In genomic region chr15:60580650-60581415, GRCh38 we compare ENCODE assay signal across 12 cellular contexts.
DNase-seq lines count a peak whose midpoint lies in the region; ATAC-seq, FAIRE-seq and TF ChIP-seq lines count a peak whose summit lies in the region.
"Had no signal": no experiment of that assay in that cellular context is flagged by ENCODE, and none has a peak within 500 bp of the region (broad histone marks: within the 10 kb centered on the region; RNA-seq: fewer than 3 reads in every experiment).

No MANE protein-coding gene starts in this region.

- BruUV-seq in A673 (replicated peaks; lab: Mats Ljungman, UMichigan) = no TSS peak

- TF ChIP-seq CTCF in A673 (conservative IDR thresholded peaks at IDR 0.05; ENCODE audit: low read depth, low read length) (no peak), mesothelial cell of epicardium (IDR thresholded peaks at IDR 0.05; ENCODE audit: unreplicated experiment) (no peak)

- H3K4me3 ChIP-seq in A673 (ENCODE audit: low read depth, low read length, poor library complexity, severe bottlenecking) = no peak overlapping the region
- H3K4me3 ChIP-seq in HUES6 (ENCODE audit: low read depth, low read length) = no peak overlapping the region

- H3K27ac Mint-ChIP-seq in activated naive CD4-positive, alpha-beta T cell treated with anti-CD3 and anti-CD28 coated beads for 36 hours = peak overlapping the region; percentile 85
- peak overlapping the region; percentile 11 for H3K27ac Mint-ChIP-seq in mesothelial cell of epicardium

- peaks cover 8% of the 10 kb centered on the region for H3K4me1 ChIP-seq in A673 (ENCODE audit: insufficient read depth, low read length, poor library complexity, severe bottlenecking)
- H3K4me1 ChIP-seq in HUES6 (ENCODE audit: control insufficient read depth, insufficient read depth, low read length) = peaks cover 57% of the 10 kb centered on the region
- H3K4me1 ChIP-seq: BE2C had no signal

- no peaks in the 10 kb centered on the region for H3K27me3 ChIP-seq in A673 (replicated peaks; ENCODE audit: insufficient read depth, low read depth, low read length, poor library complexity)
- H3K27me3 ChIP-seq in HUES6 (ENCODE audit: control insufficient read depth, insufficient read depth, low read length) = no peaks in the 10 kb centered on the region

- no peaks in the 10 kb centered on the region for H3K9me3 Mint-ChIP-seq in activated naive CD4-positive, alpha-beta T cell treated with anti-CD3 and anti-CD28 coated beads for 36 hours
- H3K9me3 Mint-ChIP-seq in mesothelial cell of epicardium = no peaks in the 10 kb centered on the region

- H3K36me3 ChIP-seq in A673 (ENCODE audit: insufficient read depth, low read length, poor library complexity, severe bottlenecking) (no peaks in the 10 kb centered on the region), HUES6 (ENCODE audit: control insufficient read depth, insufficient read depth, low read length) (no peaks in the 10 kb centered on the region)
- H3K36me3 ChIP-seq: BE2C, neutrophil had no signal

- no peak overlapping the region for H3K27ac ChIP-seq in A673 (ENCODE audit: low read depth, low read length, poor library complexity, severe bottlenecking)
- H3K27ac ChIP-seq in HUES6 (ENCODE audit: low read depth, low read length) = peak overlapping the region; percentile 12; the same call in 1 of the 2 replicates
- H3K27ac ChIP-seq: neutrophil had no signal

- DNase-seq in A673 (ENCODE audit: low spot score) = peak; percentile 16
- DNase-seq in activated naive CD4-positive, alpha-beta T cell treated with anti-CD3 and anti-CD28 coated beads for 36 hours = peak; percentile 73
- no peak for DNase-seq in mesothelial cell of epicardium (ENCODE audit: low spot score in 2 of 2, unreplicated experiment in 2 of 2)
- DNase-seq in HCEC 1CT = no peak
- no peak for DNase-seq in NOMO-1 (lab: John Stamatoyannopoulos, UW; ENCODE audit: unreplicated experiment in 2 of 2)
- DNase-seq in HTR-8/SVneo (ENCODE audit: insufficient read length, low spot score) = no peak
- DNase-seq: BE2C, kidney, NCI-H524 treated with DMSO at 0.1 percent for 48 hours had no signal

- CTCF ChIA-PET in A673 (lab: Charles Lee) = no interaction called here
- CTCF ChIA-PET in activated naive CD4-positive, alpha-beta T cell treated with anti-CD3 and anti-CD28 coated beads for 36 hours (lab: Charles Lee) = interaction anchor here (0.6 to 3.0 kb wide), 7 partner anchors 9 to 351 kb away, joined by 3 to 16 read pairs (median 4); no protein-coding TSS in a partner anchor

- no peak overlapping the region for H3K9ac ChIP-seq in HUES6 (ENCODE audit: low read length)

- no peak for FAIRE-seq in HTR-8/SVneo (lab: Jason Lieb, UNC)

- H3K9me3 ChIP-seq in A673 (ENCODE audit: low read depth, low read length, poor library complexity, severe bottlenecking) (no peaks in the 10 kb centered on the region), HUES6 (ENCODE audit: control insufficient read depth, insufficient read depth, low read depth, low read length) (no peaks in the 10 kb centered on the region)
- H3K9me3 ChIP-seq: BE2C, neutrophil had no signal

- H3K4me3 Mint-ChIP-seq in activated naive CD4-positive, alpha-beta T cell treated with anti-CD3 and anti-CD28 coated beads for 36 hours = peak overlapping the region; percentile 60
- no peak overlapping the region for H3K4me3 Mint-ChIP-seq in mesothelial cell of epicardium

- no peaks in the 10 kb centered on the region for H3K27me3 Mint-ChIP-seq in activated naive CD4-positive, alpha-beta T cell treated with anti-CD3 and anti-CD28 coated beads for 36 hours (ENCODE audit: low read depth)
- H3K27me3 Mint-ChIP-seq in mesothelial cell of epicardium (ENCODE audit: low read depth) = no peaks in the 10 kb centered on the region

- no peak for ATAC-seq in GM18907 (IDR thresholded peaks at IDR 0.05; ENCODE audit: unreplicated experiment)

- peaks cover 10% of the 10 kb centered on the region for H3K36me3 Mint-ChIP-seq in activated naive CD4-positive, alpha-beta T cell treated with anti-CD3 and anti-CD28 coated beads for 36 hours (ENCODE audit: low read depth)
- H3K36me3 Mint-ChIP-seq in mesothelial cell of epicardium = no peaks in the 10 kb centered on the region

- POLR2A ChIA-PET in A673 (lab: Charles Lee; ENCODE audit: low non-redundant PET) = no interaction called here

- H3K4me1 Mint-ChIP-seq in activated naive CD4-positive, alpha-beta T cell treated with anti-CD3 and anti-CD28 coated beads for 36 hours (ENCODE audit: low read depth) = peaks cover 90% of the 10 kb centered on the region
- H3K4me1 Mint-ChIP-seq in mesothelial cell of epicardium = peaks cover 29% of the 10 kb centered on the region

- intact Hi-C loops in A673 (cut with micrococcal nuclease; ENCODE audit: unreplicated experiment) = loop anchor here (10.0 kb wide), 1 partner anchor 454 kb away; no protein-coding TSS in a partner anchor
- intact Hi-C loops in activated naive CD4-positive, alpha-beta T cell treated with anti-CD3 and anti-CD28 coated beads for 36 hours (cut with micrococcal nuclease) = loop anchor here (1.0 to 10.0 kb wide), 8 partner anchors 12 to 1484 kb away; partner anchors contain the start of genes C2CD4A, ICE2 and VPS13C

Comparison
In these comparisons a context has a peak if more than half of its experiments do, and no peak if none do; other contexts are left out.
1. DNase-seq: peak in A673 (single experiment) and activated naive CD4-positive, alpha-beta T cell treated with anti-CD3 and anti-CD28 coated beads for 36 hours (single experiment); none in mesothelial cell of epicardium (0 of 2), HCEC 1CT (single experiment), NOMO-1 (0 of 2) and HTR-8/SVneo (single experiment).